11 cellular contexts compared by ENCODE assay signal in genomic region chr2:223759569-223760430, GRCh38.
DNase-seq lines count a peak whose midpoint lies in the region; ATAC-seq and TF ChIP-seq lines count a peak whose summit lies in the region.
"Had no signal": no experiment of that assay in that cellular context is flagged by ENCODE, and none has a peak within 500 bp of the region (broad histone marks: within the 10 kb centered on the region; RNA-seq: fewer than 3 reads in every experiment).

No MANE protein-coding gene starts in this region.

- H3K36me3 ChIP-seq in ovary = no peaks in the 10 kb centered on the region

- H3K27me3 ChIP-seq in ovary = no peaks in the 10 kb centered on the region

- ATAC-seq in HG03432 (IDR thresholded peaks at IDR 0.05; ENCODE audit: unreplicated experiment) = no peak

- H3K27ac Mint-ChIP-seq in progenitor cell of endocrine pancreas = peak overlapping the region; percentile 44

- intact Hi-C loops in ovary (cut with DNase I) = no loop called here

- H3K27ac ChIP-seq in RWPE1 = peak overlapping the region; percentile 87
- H3K27ac ChIP-seq in ovary = no peak overlapping the region

- peaks cover 2% of the 10 kb centered on the region for H3K36me3 Mint-ChIP-seq in progenitor cell of endocrine pancreas (ENCODE audit: insufficient read depth)

- no peak for TF ChIP-seq CTCF in RWPE1 (conservative IDR thresholded peaks at IDR 0.05; ENCODE audit: low read depth)
- no peak for TF ChIP-seq CTCF in epithelial cell of esophagus (IDR thresholded peaks at IDR 0.05; ENCODE audit: insufficient read depth, low read depth, low read length, missing control alignments)
- TF ChIP-seq CTCF in progenitor cell of endocrine pancreas (IDR thresholded peaks at IDR 0.05; ENCODE audit: unreplicated experiment) = no peak
- TF ChIP-seq CTCF in ovary (IDR thresholded peaks at IDR 0.05) = no peak

- H3K27me3 Mint-ChIP-seq in progenitor cell of endocrine pancreas = no peaks in the 10 kb centered on the region

- H3K4me3 Mint-ChIP-seq in progenitor cell of endocrine pancreas (ENCODE audit: low read depth) = no peak overlapping the region
- H3K4me3 Mint-ChIP-seq: activated T-cell treated with anti-CD3 and anti-CD28 coated beads, Interleukin-2, amount 50 U/mL, for 4 hours had no signal

- no peak for TF ChIP-seq EP300 in ovary (IDR thresholded peaks at IDR 0.05)

- no peak overlapping the region for H3K4me3 ChIP-seq in epithelial cell of esophagus (ENCODE audit: low read length)
- no peak overlapping the region for H3K4me3 ChIP-seq in ovary
- H3K4me3 ChIP-seq: HAP-1 had no signal

- no peaks in the 10 kb centered on the region for H3K9me3 ChIP-seq in ovary
- H3K9me3 ChIP-seq: HAP-1 had no signal

- peak; percentile 4 for DNase-seq in HCEC 1CT
- DNase-seq in RWPE1 (ENCODE audit: low spot score) = peak; percentile 77
- DNase-seq in epithelial cell of esophagus (ENCODE audit: low read depth) = peak; percentile 98
- no peak for DNase-seq in progenitor cell of endocrine pancreas (ENCODE audit: low spot score, unreplicated experiment)
- no peak for DNase-seq in effector CD4-positive, alpha-beta T cell
- DNase-seq in ovary = no peak
- DNase-seq in midbrain (lab: John Stamatoyannopoulos, UW) = no peak
- DNase-seq: activated T-cell treated with anti-CD3 and anti-CD28 coated beads, Interleukin-2, amount 50 U/mL, for 4 hours; RPMI8226 had no signal

- WGBS in ovary, 3 donors = 67 to 74% (median 70%) methylated on average over 8 of the region's 8 CpGs

- POLR2A ChIA-PET in RWPE1 (lab: Yijun Ruan, JAX; ENCODE audit: low non-redundant PET) = no interaction called here

- H3K4me1 ChIP-seq in ovary (ENCODE audit: insufficient read depth) = no peaks in the 10 kb centered on the region
- H3K4me1 ChIP-seq: HAP-1 had no signal

- CTCF ChIA-PET in RWPE1 (lab: Yijun Ruan, JAX) = interaction anchor here (0.7 to 1.1 kb wide), 2 partner anchors 32 to 53 kb away, joined by 3 read pairs; no protein-coding TSS in a partner anchor

- no peaks in the 10 kb centered on the region for H3K9me3 Mint-ChIP-seq in progenitor cell of endocrine pancreas (ENCODE audit: low read depth)
- H3K9me3 Mint-ChIP-seq: activated T-cell treated with anti-CD3 and anti-CD28 coated beads, Interleukin-2, amount 50 U/mL, for 4 hours had no signal

- no peak for TF ChIP-seq POLR2A in ovary (IDR thresholded peaks at IDR 0.05)

- H3K4me1 Mint-ChIP-seq in progenitor cell of endocrine pancreas (ENCODE audit: low read depth) = peaks cover 14% of the 10 kb centered on the region

Comparison
In these comparisons a context has a peak if more than half of its experiments do, and no peak if none do; other contexts are left out.
1. DNase-seq: peak in HCEC 1CT (single experiment), RWPE1 (single experiment) and epithelial cell of esophagus (single experiment); none in progenitor cell of endocrine pancreas (single experiment), effector CD4-positive, alpha-beta T cell (single experiment), ovary (0 of 5) and midbrain (single experiment).